Comparison of ENCODE assay signal across 13 cellular contexts in the genomic region with DNA sequence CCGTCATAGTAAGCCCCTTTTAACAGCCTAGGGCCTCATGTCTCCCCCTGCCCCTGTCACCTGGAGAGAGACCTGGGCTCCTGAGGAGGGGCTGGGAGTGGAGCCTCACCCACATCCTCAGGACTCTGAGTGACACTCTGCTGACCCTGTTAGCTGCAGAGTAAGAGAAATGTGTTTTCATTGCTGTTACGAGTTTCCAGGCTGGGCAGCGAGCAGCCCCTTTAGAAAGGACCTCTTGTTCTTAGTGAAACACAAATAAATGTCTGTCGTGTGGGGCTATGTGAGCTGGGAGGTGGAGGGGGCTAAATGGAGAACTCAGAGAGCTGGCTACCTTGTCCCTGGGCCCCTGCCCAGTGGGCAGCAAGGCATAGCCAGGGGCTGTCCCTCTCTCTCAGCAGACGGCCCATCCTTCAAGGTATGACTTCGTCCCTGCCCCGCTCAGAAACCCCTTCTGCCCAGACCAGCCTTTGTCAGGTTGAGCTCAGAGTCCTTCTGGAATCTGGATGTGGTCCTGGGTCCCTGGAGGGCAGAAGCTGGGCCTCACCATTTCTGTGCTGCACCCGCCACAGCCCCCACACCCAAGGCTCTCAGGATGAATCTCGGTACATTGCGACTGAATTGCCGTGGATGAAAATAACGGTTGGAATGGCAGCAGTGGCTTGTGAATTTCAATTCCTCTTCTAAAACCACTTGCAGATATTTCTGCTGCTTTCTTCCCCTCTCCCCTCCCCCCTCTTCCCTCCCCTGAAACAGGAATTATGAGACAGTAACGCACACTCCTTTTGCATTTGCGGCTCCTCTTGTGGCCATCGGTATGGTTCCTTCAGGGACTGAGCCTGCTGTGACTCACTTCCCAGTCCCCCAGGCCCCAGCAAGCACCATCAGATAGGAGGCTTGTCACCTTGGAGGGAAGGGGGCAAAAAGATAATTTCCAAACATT. TPM values are rescaled to one million over a fixed set of nuclear protein-coding genes. Genes with fewer than 3 reads are reported as not detected.
DNase-seq lines count a peak whose midpoint lies in the region; ATAC-seq, FAIRE-seq and TF ChIP-seq lines count a peak whose summit lies in the region.
"Had no signal": no experiment of that assay in that cellular context is flagged by ENCODE, and none has a peak within 500 bp of the region (broad histone marks: within the 10 kb centered on the region; RNA-seq: fewer than 3 reads in every experiment).

No MANE protein-coding gene starts in this region.

- no peaks in the 10 kb centered on the region for H3K36me3 Mint-ChIP-seq in natural killer cell

- ATAC-seq in gastrocnemius medialis (no peak), natural killer cell (no peak)

- H3K27ac Mint-ChIP-seq in natural killer cell, result no peak overlapping the region

- FAIRE-seq in G401.6 (lab: Jason Lieb, UNC), result peak; percentile 48
- FAIRE-seq: bronchial epithelial cell had no signal

- no peak for TF ChIP-seq EP300 in esophagus muscularis mucosa (IDR thresholded peaks at IDR 0.05)

- DNase-seq in NOMO-1 treated with DMSO at 0.1 percent for 48 hours (lab: John Stamatoyannopoulos, UW; ENCODE audit: unreplicated experiment) (peak; percentile 87), esophagus muscularis mucosa (ENCODE audit: extremely low spot score) (peak; percentile 90), gastrocnemius medialis (no peak), natural killer cell (no peak), NCI-H1092 treated with DMSO at 0.1 percent for 48 hours (lab: John Stamatoyannopoulos, UW) (no peak), ureter (ENCODE audit: low spot score) (no peak)
- DNase-seq in stimulated activated CD4-positive, alpha-beta T cell treated with anti-CD3 and anti-CD28 coated beads, Interleukin-12 subunit alpha, Interleukin-12 subunit beta, amount 100 ng/mL, for 4 hours, result no peak

- intact Hi-C loops in esophagus muscularis mucosa (cut with DNase I), result no loop called here
- intact Hi-C loops in gastrocnemius medialis (cut with DNase I; ENCODE audit: low total_unique reads), result loop anchor here (10.0 kb wide), 1 partner anchor 382 kb away; no protein-coding TSS in a partner anchor
- intact Hi-C loops in natural killer cell (cut with micrococcal nuclease), result no loop called here

- no peaks in the 10 kb centered on the region for H3K4me1 Mint-ChIP-seq in natural killer cell

- no peak overlapping the region for H3K4me3 Mint-ChIP-seq in natural killer cell

- H3K27ac ChIP-seq in esophagus muscularis mucosa (replicated peaks in 1 of 4) (peak overlapping the region in 2 of 4 donors; percentile 25 to 48), gastrocnemius medialis (peak overlapping the region; percentile 20 to 73 (median 58))

- H3K27me3 ChIP-seq in esophagus muscularis mucosa, result peaks cover 0 to 18% (median 0%) of the 10 kb centered on the region in 4 donors
- no peaks in the 10 kb centered on the region for H3K27me3 ChIP-seq in gastrocnemius medialis

- in situ Hi-C loops in gastrocnemius medialis (cut with MboI; ENCODE audit: low sequenced_read_pairs in 4 of 4), result no loop called here

- H3K4me1 ChIP-seq in esophagus muscularis mucosa (peaks cover 12 to 18% (median 16%) of the 10 kb centered on the region in 4 donors), gastrocnemius medialis (peaks cover 29 to 45% of the 10 kb centered on the region in 2 donors)

- no peak for TF ChIP-seq POLR2A in esophagus muscularis mucosa (IDR thresholded peaks at IDR 0.05; ENCODE audit: low read depth)
- TF ChIP-seq POLR2A in gastrocnemius medialis (IDR thresholded peaks at IDR 0.05), result no peak

- H3K36me3 ChIP-seq in esophagus muscularis mucosa, result no peaks in the 10 kb centered on the region
- H3K36me3 ChIP-seq in gastrocnemius medialis, result no peaks in the 10 kb centered on the region

- no peak overlapping the region for H3K4me3 ChIP-seq in esophagus muscularis mucosa
- H3K4me3 ChIP-seq in gastrocnemius medialis, result no peak overlapping the region

- WGBS in esophagus muscularis mucosa, result 78% methylated on average over 14 of the region's 15 CpGs

- H3K9me3 ChIP-seq in esophagus muscularis mucosa (no peaks in the 10 kb centered on the region), gastrocnemius medialis (no peaks in the 10 kb centered on the region)

- TF ChIP-seq CTCF in esophagus muscularis mucosa (IDR thresholded peaks at IDR 0.05), result no peak
- no peak for TF ChIP-seq CTCF in gastrocnemius medialis (IDR thresholded peaks at IDR 0.05 in 4 of 5, conservative IDR thresholded peaks at IDR 0.05 in 1 of 5)
- no peak for TF ChIP-seq CTCF in natural killer cell (IDR thresholded peaks at IDR 0.05)

- no peaks in the 10 kb centered on the region for H3K9me3 Mint-ChIP-seq in natural killer cell

- peaks cover 9 to 11% of the 10 kb centered on the region in 2 donors for H3K27me3 Mint-ChIP-seq in natural killer cell (ENCODE audit: low read depth in 2 of 2)

RNA-seq across cellular contexts. Expression of gene DCANP1, which starts 10.0 kb away (rescaled TPM):
- total RNA-seq in esophagus muscularis mucosa (under 1 TPM in 1 of 4 donors, not detected in 3; 0.26 TPM), gastrocnemius medialis (not detected), natural killer cell (under 1 TPM in 1 of 3 donors, not detected in 2; 0.07 TPM), ureter (not detected)
- total RNA-seq: bronchial epithelial cell; fibroblast of villous mesenchyme; lower leg skin; NCI-H460; T-helper 1 cell treated with Interleukin-12 subunit alpha and Interleukin-12 subunit beta and Interleukin-4 antibody, amounts not matched to agents 30 ng/mL and 1 ng/mL, for 36 hours had no signal

RNA-seq across cellular contexts. Expression of gene TIFAB, which starts 15.0 kb away (rescaled TPM):
- not detected for total RNA-seq in esophagus muscularis mucosa
- not detected for total RNA-seq in gastrocnemius medialis
- total RNA-seq in natural killer cell, result under 1 TPM in 2 of 3 donors, not detected in 1; 0.05 to 0.21 TPM
- total RNA-seq in ureter, result not detected
- total RNA-seq: bronchial epithelial cell; fibroblast of villous mesenchyme; NCI-H460; T-helper 1 cell treated with Interleukin-12 subunit alpha and Interleukin-12 subunit beta and Interleukin-4 antibody, amounts not matched to agents 30 ng/mL and 1 ng/mL, for 36 hours had no signal

RNA-seq across cellular contexts. Expression of gene MACROH2A1, which starts 38.1 kb away (rescaled TPM):
- total RNA-seq in esophagus muscularis mucosa (100 to 1,000 TPM; 144 to 152 (median 149) TPM), gastrocnemius medialis (100 to 1,000 TPM; 104 to 167 (median 136) TPM), natural killer cell (100 to 1,000 TPM; 139 to 160 (median 139) TPM), ureter (248 TPM)

Comparison
In these comparisons a context has a peak if more than half of its experiments do, and no peak if none do; other contexts are left out.
1. DNase-seq: peak in NOMO-1 treated with DMSO at 0.1 percent for 48 hours (single experiment) and esophagus muscularis mucosa (single experiment); none in gastrocnemius medialis (0 of 2), natural killer cell (single experiment), NCI-H1092 treated with DMSO at 0.1 percent for 48 hours (single experiment), ureter (single experiment) and stimulated activated CD4-positive, alpha-beta T cell treated with anti-CD3 and anti-CD28 coated beads, Interleukin-12 subunit alpha, Interleukin-12 subunit beta, amount 100 ng/mL, for 4 hours (single experiment).